ENCODE assay signal across 5 cellular contexts in the genomic region with DNA sequence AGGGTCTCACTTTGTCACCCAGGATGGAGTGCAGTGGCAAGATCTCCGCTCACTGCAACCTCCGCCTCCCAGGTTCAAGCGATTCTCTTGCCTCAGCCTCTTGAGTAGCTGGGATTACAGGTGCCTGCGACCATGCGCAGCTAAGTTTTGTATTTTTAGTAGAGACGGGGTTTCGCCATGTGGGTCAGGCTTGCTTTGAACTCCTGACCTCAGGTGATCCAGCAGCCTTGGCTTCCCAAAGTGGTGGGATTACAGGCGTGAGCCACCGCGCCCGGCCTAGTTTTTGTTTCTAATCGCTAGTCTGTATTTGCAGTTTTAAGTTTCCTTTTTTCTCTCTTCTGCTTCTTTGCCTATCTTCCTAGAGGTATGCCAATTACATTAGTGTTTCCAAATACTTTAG. TPM values are rescaled to one million over a fixed set of nuclear protein-coding genes. Genes with fewer than 3 reads are reported as not detected.
"Had no signal": no experiment of that assay in that cellular context is flagged by ENCODE, and none has a peak within 500 bp of the region (broad histone marks: within the 10 kb centered on the region; RNA-seq: fewer than 3 reads in every experiment).

No MANE protein-coding gene starts in this region.

RNA-seq across cellular contexts. Expression of a gene that starts 5.8 kb away (rescaled TPM):
- total RNA-seq: body of pancreas, bronchial epithelial cell, Peyer's patch, SJCRH30 had no signal
- polyA plus RNA-seq: SK-N-SH had no signal
